Comparison of ENCODE assay signal across 8 cellular contexts in the genomic region with DNA sequence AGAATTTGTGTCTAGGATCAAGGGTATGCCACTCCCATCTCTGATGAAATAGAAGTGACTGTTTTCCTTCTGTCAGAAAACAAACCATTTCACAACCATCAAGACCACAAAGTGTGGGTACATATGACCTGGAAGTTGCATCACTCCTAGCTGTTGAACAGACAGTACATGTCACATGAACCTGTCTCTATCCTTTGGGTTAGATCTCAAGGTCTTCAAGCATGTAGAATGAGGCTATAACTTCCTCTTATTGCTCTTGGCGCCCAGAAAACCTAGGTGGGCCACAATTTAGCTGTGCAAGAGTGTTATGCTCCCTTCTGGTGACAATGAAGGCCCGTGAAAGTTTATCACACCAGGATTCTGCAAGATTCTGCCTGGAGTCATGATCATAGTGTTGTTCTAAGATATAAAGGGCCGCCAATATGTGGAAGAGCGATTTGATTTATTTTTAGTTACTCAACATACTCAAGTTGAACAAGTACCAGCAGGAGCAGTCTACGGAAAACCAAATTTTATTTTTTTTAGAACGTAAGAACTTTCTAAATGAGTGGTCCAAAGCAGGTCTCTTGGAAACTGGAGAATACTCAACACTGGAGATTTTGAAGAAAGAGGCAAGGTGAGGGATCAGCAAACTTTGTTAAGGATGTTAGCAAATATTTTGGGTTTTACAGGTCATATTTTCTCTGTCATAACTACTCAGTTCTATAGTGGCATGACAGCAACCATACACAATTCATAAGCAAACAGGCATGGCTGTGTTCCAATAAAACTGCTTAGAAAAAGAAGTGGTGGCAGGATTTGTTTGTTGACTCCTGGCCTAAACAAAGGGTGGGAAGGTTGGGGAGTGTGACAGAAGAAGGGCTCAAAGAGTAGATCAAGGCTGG.
A peak's percentile ranks its signal among the peaks of the same experiment; 100 is the strongest.
DNase-seq lines count a peak whose midpoint lies in the region; ATAC-seq and TF ChIP-seq lines count a peak whose summit lies in the region.

No MANE protein-coding gene starts in this region.

- POLR2A ChIA-PET in MCF 10A (lab: Yijun Ruan, JAX): interaction anchor here (1.0 kb wide), 1 partner anchor 57 kb away, joined by 3 read pairs; no protein-coding TSS in a partner anchor

- H3K4me2 ChIP-seq in DND-41 (ENCODE audit: insufficient read depth, low read length): peak overlapping the region; percentile 35

- TF ChIP-seq CTCF in DND-41 (IDR thresholded peaks at IDR 0.05; ENCODE audit: borderline replicate concordance, extremely low read depth, low read length, poor library complexity, severe bottlenecking): peak; percentile 31
- no peak for TF ChIP-seq CTCF in MCF 10A (IDR thresholded peaks at IDR 0.05; ENCODE audit: unreplicated experiment)

- H3K27me3 Mint-ChIP-seq in MCF 10A (ENCODE audit: insufficient read depth, unreplicated experiment): no peaks in the 10 kb centered on the region
- no peaks in the 10 kb centered on the region for H3K27me3 Mint-ChIP-seq in naive B cell

- peaks cover 95% of the 10 kb centered on the region for H3K4me1 ChIP-seq in DND-41 (ENCODE audit: insufficient read depth, low read length)

- H3K36me3 Mint-ChIP-seq in MCF 10A (ENCODE audit: insufficient read depth, unreplicated experiment) (peaks cover 6% of the 10 kb centered on the region), naive B cell (peaks cover 0 to 15% of the 10 kb centered on the region in 2 donors)

- H3K4me1 Mint-ChIP-seq in MCF 10A (ENCODE audit: insufficient read depth, unreplicated experiment): peaks cover 30% of the 10 kb centered on the region
- peaks cover 18 to 33% (median 24%) of the 10 kb centered on the region in 3 donors for H3K4me1 Mint-ChIP-seq in naive B cell

- CTCF ChIA-PET in MCF 10A (lab: Yijun Ruan, JAX): interaction anchor here (0.6 to 0.7 kb wide), 3 partner anchors 10 to 130 kb away, joined by 3 to 5 read pairs (median 3); no protein-coding TSS in a partner anchor

- H3K4me3 ChIP-seq in DND-41 (ENCODE audit: low read depth in 1 of 2, low read length in 2 of 2): peak overlapping the region in 1 of 2 experiments; percentile 21; a peak in 1 of 4 replicates

- intact Hi-C loops in MCF 10A (cut with micrococcal nuclease): no loop called here

- peak overlapping the region; percentile 64 for H3K9ac ChIP-seq in DND-41 (ENCODE audit: low read depth, low read length)

- no peak overlapping the region for H2AFZ ChIP-seq in DND-41 (ENCODE audit: low read depth, low read length)

- H3K4me3 Mint-ChIP-seq in MCF 10A (ENCODE audit: unreplicated experiment) (peak overlapping the region; percentile 46), naive B cell (peak overlapping the region in 1 of 8 donors; percentile 13)

- H3K27ac Mint-ChIP-seq in MCF 10A (ENCODE audit: low read depth, unreplicated experiment) (peak overlapping the region; percentile 95), naive B cell (peak overlapping the region in 5 of 6 donors; percentile 21 to 76 (median 71))

- H3K9me3 ChIP-seq in DND-41 (ENCODE audit: insufficient read depth, low read length, severe bottlenecking): no peaks in the 10 kb centered on the region

- H3K27ac ChIP-seq in DND-41 (ENCODE audit: low read length): peak overlapping the region; percentile 95

- ATAC-seq in DND-41 (ENCODE audit: insufficient read depth, low read depth) (peak; percentile 72), naive B cell (ENCODE audit: low read depth in 2 of 2) (peak; percentile 98 to 99), HG02759 (IDR thresholded peaks at IDR 0.05; ENCODE audit: unreplicated experiment) (no peak)

- H3K27me3 ChIP-seq in DND-41 (ENCODE audit: insufficient read depth, low read length, poor library complexity): no peaks in the 10 kb centered on the region

- peaks cover 72% of the 10 kb centered on the region for H3K79me2 ChIP-seq in DND-41 (ENCODE audit: insufficient read depth, low read length)

- peak; percentile 80 for DNase-seq in DND-41
- peak; percentile 100 for DNase-seq in MV-4-11 (lab: John Stamatoyannopoulos, UW)
- DNase-seq in MCF 10A (ENCODE audit: unreplicated experiment): peak; percentile 96
- peak; percentile 54 for DNase-seq in naive B cell
- DNase-seq in islet precursor cell: no peak
- DNase-seq in NCI-H2081 (lab: John Stamatoyannopoulos, UW): no peak
- no peak for DNase-seq in effector CD8-positive, alpha-beta T cell (lab: John Stamatoyannopoulos, UW)

- no peaks in the 10 kb centered on the region for H3K9me3 Mint-ChIP-seq in MCF 10A (ENCODE audit: unreplicated experiment)
- peaks cover 0 to 7% (median 2%) of the 10 kb centered on the region in 7 donors for H3K9me3 Mint-ChIP-seq in naive B cell

- H4K20me1 ChIP-seq in DND-41 (ENCODE audit: insufficient read depth, low read length): no peaks in the 10 kb centered on the region

- BruUV-seq in MCF 10A (replicated peaks; lab: Mats Ljungman, UMichigan): TSS peak; percentile 99

- peaks cover 9% of the 10 kb centered on the region for H3K36me3 ChIP-seq in DND-41 (ENCODE audit: insufficient read depth, low read length)

Comparison
In these comparisons a context has a peak if more than half of its experiments do, and no peak if none do; other contexts are left out.
1. DNase-seq: peak in DND-41 (single experiment), MV-4-11 (single experiment), MCF 10A (single experiment) and naive B cell (single experiment); none in islet precursor cell (single experiment), NCI-H2081 (0 of 2) and effector CD8-positive, alpha-beta T cell (single experiment).